Comparison of ENCODE assay signal across 6 cellular contexts in genomic region chr3:195966563-195967386, GRCh38. TPM values are rescaled to one million over a fixed set of nuclear protein-coding genes. Genes with fewer than 3 reads are reported as not detected.
DNase-seq lines count a peak whose midpoint lies in the region; ATAC-seq and TF ChIP-seq lines count a peak whose summit lies in the region.
"Not testable (repeated sequence)": the region's sequence is repeated elsewhere in the genome, so short reads cannot be mapped to it uniquely, and the experiment has no call there.

No MANE protein-coding gene starts in this region.

- peak overlapping the region; percentile 40 for H3K27ac ChIP-seq in colonic mucosa

- not testable (repeated sequence) for H3K4me3 ChIP-seq in colonic mucosa, mucosa of descending colon

- H3K9me3 ChIP-seq in colonic mucosa, mucosa of descending colon: not testable (repeated sequence)

- ATAC-seq in Right ventricle myocardium superior (ENCODE audit: poor library complexity) (peak; percentile 34), left lobe of liver (peak; percentile 79), mucosa of descending colon (peak; percentile 53)

- H3K36me3 ChIP-seq in colonic mucosa; mucosa of descending colon (ENCODE audit: low read depth): not testable (repeated sequence)

- not testable (repeated sequence) for H3K9ac ChIP-seq in colonic mucosa (ENCODE audit: low read depth in 2 of 2, low read length in 2 of 2)

- not testable (repeated sequence) for H3K27me3 ChIP-seq in colonic mucosa

- intact Hi-C loops in colonic mucosa (cut with DNase I); Right ventricle myocardium superior (cut with DNase I); mucosa of descending colon (cut with DNase I, micrococcal nuclease): not testable (repeated sequence)

- H3K4me1 ChIP-seq in colonic mucosa; mucosa of descending colon (ENCODE audit: low read depth): not testable (repeated sequence)

- peak; percentile 13 for DNase-seq in activated CD8-positive, alpha-beta memory T cell treated with anti-CD3 and anti-CD28 coated beads, Interleukin-2, amount 50 U/mL, for 48 hours
- DNase-seq in colonic mucosa, Right ventricle myocardium superior, mucosa of descending colon: not testable (repeated sequence)
- DNase-seq in left lobe of liver (ENCODE audit: low spot score), result peak; percentile 40
- peak; percentile 48 for DNase-seq in renal cortical epithelial cell (ENCODE audit: low read depth)

- not testable (repeated sequence) for TF ChIP-seq CTCF in colonic mucosa (IDR thresholded peaks at IDR 0.05); mucosa of descending colon (IDR thresholded peaks at IDR 0.05)

RNA-seq across cellular contexts. Expression of gene TNK2, which starts 58.4 kb away (rescaled TPM):
- total RNA-seq in colonic mucosa, result 10 to 100 TPM; 23.8 to 28.5 TPM
- 26.7 TPM for total RNA-seq in Right ventricle myocardium superior
- total RNA-seq in left lobe of liver, result 55.2 TPM
- total RNA-seq in mucosa of descending colon, result 10 to 100 TPM; 16.8 to 61.1 (median 28.0) TPM
- total RNA-seq in renal cortical epithelial cell, result 1.9 and 5.2 TPM in 2 replicates
